In the genomic region with DNA sequence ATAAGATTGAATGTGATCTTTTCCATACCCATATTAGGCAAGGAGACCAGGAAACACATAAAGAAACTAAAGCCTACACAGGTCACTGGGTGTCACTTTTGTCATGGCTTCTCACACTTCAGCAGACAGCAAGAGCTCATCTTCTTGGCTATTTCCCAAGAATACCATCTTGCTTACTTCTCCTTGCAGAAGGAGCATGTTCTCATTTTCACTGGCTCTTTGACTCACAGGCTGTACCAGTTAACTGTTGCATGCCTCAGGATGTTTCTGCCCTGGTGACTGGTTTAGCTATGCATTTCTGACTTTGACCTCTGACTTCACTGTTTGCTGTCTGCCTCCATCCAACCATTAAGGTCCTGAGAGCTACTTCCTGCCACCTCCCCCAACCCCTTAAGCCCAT, we compare ENCODE assay signal across 8 cellular contexts.
DNase-seq lines count a peak whose midpoint lies in the region; ATAC-seq and FAIRE-seq lines count a peak whose summit lies in the region.

No MANE protein-coding gene starts in this region.

- FAIRE-seq in urothelium cell line (lab: Jason Lieb, UNC), result peak; percentile 44

- peak; percentile 87 for ATAC-seq in HG03135 (IDR thresholded peaks at IDR 0.05; ENCODE audit: unreplicated experiment)

- peak; percentile 15 for DNase-seq in NCI-H1694 treated with DMSO at 0.1 percent for 48 hours (lab: John Stamatoyannopoulos, UW)
- no peak for DNase-seq in NCI-H1694 (lab: John Stamatoyannopoulos, UW)
- DNase-seq in SIG-M5 treated with dmso at 0.1 percent for 504 hours (lab: John Stamatoyannopoulos, UW; ENCODE audit: unreplicated experiment), result peak; percentile 89
- peak; percentile 37 for DNase-seq in hepatic stellate cell (ENCODE audit: low spot score)
- DNase-seq in urothelium cell line (ENCODE audit: low spot score), result peak; percentile 32
- no peak for DNase-seq in DMS114 treated with DMSO at 0.1 percent for 48 hours (lab: John Stamatoyannopoulos, UW; ENCODE audit: unreplicated experiment)
- DNase-seq in NCI-H2081 treated with DMSO at 0.1 percent for 48 hours (lab: John Stamatoyannopoulos, UW), result no peak

Comparison
In these comparisons a context has a peak if more than half of its experiments do, and no peak if none do; other contexts are left out.
1. DNase-seq: peak in NCI-H1694 treated with DMSO at 0.1 percent for 48 hours (single experiment), SIG-M5 treated with dmso at 0.1 percent for 504 hours (single experiment), hepatic stellate cell (single experiment) and urothelium cell line (single experiment); none in NCI-H1694 (single experiment), DMS114 treated with DMSO at 0.1 percent for 48 hours (single experiment) and NCI-H2081 treated with DMSO at 0.1 percent for 48 hours (single experiment).